2 cellular contexts compared by ENCODE assay signal in the genomic region with DNA sequence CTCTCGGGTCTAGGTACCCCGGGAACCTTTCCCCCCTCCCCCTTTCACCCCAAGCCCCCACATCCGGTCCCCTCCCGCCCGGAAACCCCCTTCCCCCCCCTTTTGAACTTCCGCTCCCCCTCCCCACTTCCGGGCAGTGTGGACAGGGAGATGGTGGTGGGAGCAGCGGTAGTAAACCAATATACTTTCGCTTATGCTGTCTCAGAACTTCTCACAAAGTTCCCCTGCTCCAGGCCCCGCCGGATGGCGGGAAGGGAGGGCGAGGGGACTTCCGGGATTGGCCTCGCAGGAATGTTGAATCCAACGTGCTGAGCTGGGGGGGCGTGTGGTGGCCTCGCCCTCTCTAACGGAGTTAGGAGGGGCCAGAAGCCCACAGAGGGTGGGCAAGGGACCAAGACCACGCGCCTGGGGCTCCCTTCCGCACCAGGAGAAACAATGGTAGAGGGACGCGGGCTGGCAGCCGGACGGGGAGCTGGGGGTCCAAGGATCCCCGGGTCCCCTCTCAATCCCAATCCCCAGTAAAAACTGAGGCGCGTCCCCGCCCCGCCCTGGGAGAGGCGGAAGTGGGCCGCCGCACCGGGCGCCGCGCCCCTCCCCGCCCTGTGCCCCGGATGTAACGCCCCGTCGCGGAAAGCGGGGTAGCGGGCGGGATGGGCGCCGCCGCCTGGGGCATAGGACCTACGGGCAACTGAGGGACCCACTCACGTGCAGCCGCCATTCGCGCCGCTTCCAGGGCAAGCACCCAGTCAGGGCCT.
TF ChIP-seq lines count a peak whose summit lies in the region.

No MANE protein-coding gene starts in this region.

TF ChIP-seq in IMR-90, 13 proteins besides CTCF, POLR2A, EP300 and RAD21:
- TF ChIP-seq CHD1 (IDR thresholded peaks at IDR 0.05; ENCODE audit: low read depth, low read length): no peak; the same call in 1 of the 2 replicates
- TF ChIP-seq FOS (IDR thresholded peaks at IDR 0.05; ENCODE audit: low read depth, low read length): no peak
- TF ChIP-seq USF2 (IDR thresholded peaks at IDR 0.05; ENCODE audit: low read depth, low read length): no peak
- TF ChIP-seq SMC3 (IDR thresholded peaks at IDR 0.05; ENCODE audit: low read depth, low read length): no peak
- TF ChIP-seq MAZ (IDR thresholded peaks at IDR 0.05; ENCODE audit: borderline replicate concordance, low read depth, low read length): peak; percentile 37; the same call in 1 of the 2 replicates
- no peak for TF ChIP-seq RCOR1 (IDR thresholded peaks at IDR 0.05; ENCODE audit: insufficient replicate concordance, low read length)
- no peak for TF ChIP-seq CEBPB (IDR thresholded peaks at IDR 0.05; ENCODE audit: low read depth, low read length)
- TF ChIP-seq MAFK (IDR thresholded peaks at IDR 0.05; ENCODE audit: low read depth, low read length): no peak
- no peak for TF ChIP-seq RFX5 (IDR thresholded peaks at IDR 0.05; ENCODE audit: low read depth, low read length)
- TF ChIP-seq MXI1 (IDR thresholded peaks at IDR 0.05; ENCODE audit: borderline replicate concordance, low read depth, low read length): peak; percentile 81
- no peak for TF ChIP-seq NFE2L2 (IDR thresholded peaks at IDR 0.05; ENCODE audit: low read depth, low read length)
- TF ChIP-seq, protein P1, sequence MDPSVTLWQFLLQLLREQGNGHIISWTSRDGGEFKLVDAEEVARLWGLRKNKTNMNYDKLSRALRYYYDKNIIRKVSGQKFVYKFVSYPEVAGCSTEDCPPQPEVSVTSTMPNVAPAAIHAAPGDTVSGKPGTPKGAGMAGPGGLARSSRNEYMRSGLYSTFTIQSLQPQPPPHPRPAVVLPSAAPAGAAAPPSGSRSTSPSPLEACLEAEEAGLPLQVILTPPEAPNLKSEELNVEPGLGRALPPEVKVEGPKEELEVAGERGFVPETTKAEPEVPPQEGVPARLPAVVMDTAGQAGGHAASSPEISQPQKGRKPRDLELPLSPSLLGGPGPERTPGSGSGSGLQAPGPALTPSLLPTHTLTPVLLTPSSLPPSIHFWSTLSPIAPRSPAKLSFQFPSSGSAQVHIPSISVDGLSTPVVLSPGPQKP (IDR thresholded peaks at IDR 0.05; ENCODE audit: borderline replicate concordance, low read depth, low read length): no peak
- peak; percentile 53; the same call in 1 of the 2 replicates for TF ChIP-seq BHLHE40 (IDR thresholded peaks at IDR 0.05; ENCODE audit: low read depth, low read length)

TF ChIP-seq in GM12878, 131 proteins besides CTCF, POLR2A, EP300 and RAD21 (continues in another document):
- TF ChIP-seq ZBTB4 (CRISPR knock-in tag; IDR thresholded peaks at IDR 0.05): no peak
- peak; percentile 70; the same call in 1 of the 2 replicates for TF ChIP-seq DPF2 (IDR thresholded peaks at IDR 0.05)
- peak; percentile 85 for TF ChIP-seq MLLT1 (IDR thresholded peaks at IDR 0.05)
- TF ChIP-seq PRDM15 (CRISPR knock-in tag; IDR thresholded peaks at IDR 0.05): no peak
- no peak for TF ChIP-seq SMAD1 (IDR thresholded peaks at IDR 0.05; ENCODE audit: low read depth, partially characterized antibody)
- TF ChIP-seq ETV6 (conservative IDR thresholded peaks at IDR 0.05 in 1 of 2, IDR thresholded peaks at IDR 0.05 in 1 of 2; ENCODE audit: borderline replicate concordance in 1 of 2, low read depth in 1 of 2): peak in 1 of 2 experiments; percentile 87; a peak in 2 of 4 replicates
- no peak for TF ChIP-seq SUZ12 (IDR thresholded peaks at IDR 0.05; ENCODE audit: unreplicated experiment)
- TF ChIP-seq ZNF24 (IDR thresholded peaks at IDR 0.05): no peak
- no peak for TF ChIP-seq IRF3 (IDR thresholded peaks at IDR 0.05)
- TF ChIP-seq FOXK2 (IDR thresholded peaks at IDR 0.05): no peak
- TF ChIP-seq KAT2A (conservative IDR thresholded peaks at IDR 0.05; ENCODE audit: control insufficient read depth, low read depth, low read length): no peak
- TF ChIP-seq, protein P2, sequence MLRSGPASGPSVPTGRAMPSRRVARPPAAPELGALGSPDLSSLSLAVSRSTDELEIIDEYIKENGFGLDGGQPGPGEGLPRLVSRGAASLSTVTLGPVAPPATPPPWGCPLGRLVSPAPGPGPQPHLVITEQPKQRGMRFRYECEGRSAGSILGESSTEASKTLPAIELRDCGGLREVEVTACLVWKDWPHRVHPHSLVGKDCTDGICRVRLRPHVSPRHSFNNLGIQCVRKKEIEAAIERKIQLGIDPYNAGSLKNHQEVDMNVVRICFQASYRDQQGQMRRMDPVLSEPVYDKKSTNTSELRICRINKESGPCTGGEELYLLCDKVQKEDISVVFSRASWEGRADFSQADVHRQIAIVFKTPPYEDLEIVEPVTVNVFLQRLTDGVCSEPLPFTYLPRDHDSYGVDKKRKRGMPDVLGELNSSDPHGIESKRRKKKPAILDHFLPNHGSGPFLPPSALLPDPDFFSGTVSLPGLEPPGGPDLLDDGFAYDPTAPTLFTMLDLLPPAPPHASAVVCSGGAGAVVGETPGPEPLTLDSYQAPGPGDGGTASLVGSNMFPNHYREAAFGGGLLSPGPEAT (IDR thresholded peaks at IDR 0.05; ENCODE audit: low read depth): peak; percentile 43
- no peak for TF ChIP-seq KLF5 (IDR thresholded peaks at IDR 0.05; ENCODE audit: partially characterized antibody)
- no peak for TF ChIP-seq CHD1 (IDR thresholded peaks at IDR 0.05; ENCODE audit: low read depth, low read length)
- no peak for TF ChIP-seq RBBP5 (conservative IDR thresholded peaks at IDR 0.05)
- TF ChIP-seq, protein P3, sequence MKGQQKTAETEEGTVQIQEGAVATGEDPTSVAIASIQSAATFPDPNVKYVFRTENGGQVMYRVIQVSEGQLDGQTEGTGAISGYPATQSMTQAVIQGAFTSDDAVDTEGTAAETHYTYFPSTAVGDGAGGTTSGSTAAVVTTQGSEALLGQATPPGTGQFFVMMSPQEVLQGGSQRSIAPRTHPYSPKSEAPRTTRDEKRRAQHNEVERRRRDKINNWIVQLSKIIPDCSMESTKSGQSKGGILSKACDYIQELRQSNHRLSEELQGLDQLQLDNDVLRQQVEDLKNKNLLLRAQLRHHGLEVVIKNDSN (IDR thresholded peaks at IDR 0.05; ENCODE audit: borderline replicate concordance, extremely low read length, insufficient read depth, low read depth, low read length): no peak
- no peak for TF ChIP-seq FOS (IDR thresholded peaks at IDR 0.05; ENCODE audit: borderline replicate concordance, extremely low read depth, insufficient read length)
- TF ChIP-seq NRF1 (conservative IDR thresholded peaks at IDR 0.05; ENCODE audit: low read depth, low read length): no peak
- peak; percentile 13 for TF ChIP-seq SIX5 (IDR thresholded peaks at IDR 0.05; ENCODE audit: low read depth, low read length, severe bottlenecking)
- no peak for TF ChIP-seq MYC (IDR thresholded peaks at IDR 0.05; ENCODE audit: insufficient read depth, insufficient read length, insufficient replicate concordance, low read length, severe bottlenecking)
- TF ChIP-seq TCF7 (IDR thresholded peaks at IDR 0.05; ENCODE audit: borderline replicate concordance): no peak
- TF ChIP-seq RFX5 (IDR thresholded peaks at IDR 0.05; ENCODE audit: low read depth, low read length): no peak
- no peak for TF ChIP-seq SMC3 (IDR thresholded peaks at IDR 0.05; ENCODE audit: borderline replicate concordance, low read length)
- TF ChIP-seq MAX (IDR thresholded peaks at IDR 0.05; ENCODE audit: low read depth, low read length): 0 out of 2 replicates have a peak, but pooled peaks have one; percentile 26
- TF ChIP-seq, protein P4, sequence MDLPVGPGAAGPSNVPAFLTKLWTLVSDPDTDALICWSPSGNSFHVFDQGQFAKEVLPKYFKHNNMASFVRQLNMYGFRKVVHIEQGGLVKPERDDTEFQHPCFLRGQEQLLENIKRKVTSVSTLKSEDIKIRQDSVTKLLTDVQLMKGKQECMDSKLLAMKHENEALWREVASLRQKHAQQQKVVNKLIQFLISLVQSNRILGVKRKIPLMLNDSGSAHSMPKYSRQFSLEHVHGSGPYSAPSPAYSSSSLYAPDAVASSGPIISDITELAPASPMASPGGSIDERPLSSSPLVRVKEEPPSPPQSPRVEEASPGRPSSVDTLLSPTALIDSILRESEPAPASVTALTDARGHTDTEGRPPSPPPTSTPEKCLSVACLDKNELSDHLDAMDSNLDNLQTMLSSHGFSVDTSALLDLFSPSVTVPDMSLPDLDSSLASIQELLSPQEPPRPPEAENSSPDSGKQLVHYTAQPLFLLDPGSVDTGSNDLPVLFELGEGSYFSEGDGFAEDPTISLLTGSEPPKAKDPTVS (IDR thresholded peaks at IDR 0.05; ENCODE audit: low read depth, low read length): no peak
- no peak for TF ChIP-seq EZH2 (IDR thresholded peaks at IDR 0.05; ENCODE audit: borderline replicate concordance, control insufficient read depth, low read depth, low read length)
- TF ChIP-seq RCOR1 (conservative IDR thresholded peaks at IDR 0.05; ENCODE audit: low read depth, low read length): no peak
- no peak; the same call in 1 of the 2 replicates for TF ChIP-seq HDGF (IDR thresholded peaks at IDR 0.05)
- no peak for TF ChIP-seq BRCA1 (IDR thresholded peaks at IDR 0.05; ENCODE audit: low read depth, low read length)
- no peak for TF ChIP-seq SREBF1 (IDR thresholded peaks at IDR 0.05; ENCODE audit: low read length)
- TF ChIP-seq MTA3 (IDR thresholded peaks at IDR 0.05; ENCODE audit: borderline replicate concordance, low read length): no peak
